ENCODE assay signal across 25 cellular contexts in the genomic region with DNA sequence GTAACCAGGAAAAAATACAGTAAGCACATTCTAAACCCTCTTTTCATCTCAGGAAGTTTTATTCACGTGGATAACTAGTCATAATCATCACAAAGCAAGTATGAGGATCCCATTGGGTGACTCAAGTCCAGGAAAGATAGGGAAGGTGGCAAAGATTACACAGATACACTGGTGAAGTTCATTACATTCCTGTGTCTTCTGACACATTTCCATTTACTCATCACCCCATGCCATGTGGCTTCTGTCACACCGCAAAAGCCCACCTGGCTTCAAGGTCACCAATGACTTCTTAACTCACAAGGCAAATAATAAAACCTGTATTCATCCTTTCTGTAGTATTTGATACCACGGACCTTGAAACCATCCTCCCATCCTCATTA. TPM values are rescaled to one million over a fixed set of nuclear protein-coding genes. Genes with fewer than 3 reads are reported as not detected.
DNase-seq lines count a peak whose midpoint lies in the region; FAIRE-seq and TF ChIP-seq lines count a peak whose summit lies in the region.
"Had no signal": no experiment of that assay in that cellular context is flagged by ENCODE, and none has a peak within 500 bp of the region (broad histone marks: within the 10 kb centered on the region; RNA-seq: fewer than 3 reads in every experiment).

No MANE protein-coding gene starts in this region.

- no peak overlapping the region for H2BK120ac ChIP-seq in trophoblast cell (ENCODE audit: insufficient read depth, low read length, poor library complexity)

- H2BK5ac ChIP-seq in trophoblast cell (ENCODE audit: low read depth, low read length, poor library complexity): no peak overlapping the region

- DNase-seq in ELR (ENCODE audit: low read depth): peak; percentile 87
- DNase-seq in RCC 7860 (ENCODE audit: low spot score): peak; percentile 88
- peak; percentile 42 for DNase-seq in bronchial epithelial cell (ENCODE audit: low read depth)
- peak; percentile 65 to 71 for DNase-seq in trophoblast cell
- no peak for DNase-seq in SHP77 treated with DMSO at 0.1 percent for 48 hours (lab: John Stamatoyannopoulos, UW)
- no peak for DNase-seq in activated gamma-delta T cell treated with Interleukin-2 at 50 U/mL for 16 hours
- no peak for DNase-seq in germinal center (ENCODE audit: low spot score)
- DNase-seq: activated CD4-positive, CD25-positive, alpha-beta regulatory T cell; activated T-cell treated with anti-CD3 and anti-CD28 coated beads, Interleukin-2, amount 50 U/mL, for 4 hours; DND-41; endodermal cell; GOT3; hippocampal formation; islet precursor cell; lower lobe of right lung; NCI-H2081; NCI-H510A treated with DMSO at 0.1 percent for 48 hours; occipital lobe; retina; SIG-M5; T-helper 2 cell had no signal

- no peak overlapping the region for H3K4ac ChIP-seq in trophoblast cell (ENCODE audit: low read depth, low read length)

- TF ChIP-seq CTCF in bronchial epithelial cell (IDR thresholded peaks at IDR 0.05; ENCODE audit: insufficient read depth, low read length, severe bottlenecking): no peak

- no peaks in the 10 kb centered on the region for H3K79me2 ChIP-seq in trophoblast cell (ENCODE audit: control insufficient read depth, insufficient read depth, low read length, poor library complexity)

- no peak overlapping the region for H3K4me2 ChIP-seq in trophoblast cell (ENCODE audit: low read length)

- H3K36me3 ChIP-seq in bronchial epithelial cell (ENCODE audit: control insufficient read depth, insufficient read depth, low read length) (no peaks in the 10 kb centered on the region), trophoblast cell (ENCODE audit: control insufficient read depth in 1 of 2, insufficient read depth in 2 of 2, low read length in 2 of 2) (no peaks in the 10 kb centered on the region)
- H3K36me3 ChIP-seq: lower lobe of right lung had no signal

- FAIRE-seq in RCC 7860 (lab: Jason Lieb, UNC): peak; percentile 69
- no peak for FAIRE-seq in bronchial epithelial cell (lab: Jason Lieb, UNC)
- FAIRE-seq: colon, GM18507 had no signal

- H3K23ac ChIP-seq in trophoblast cell (ENCODE audit: low read length): no peak overlapping the region

- no peak overlapping the region for H3K14ac ChIP-seq in trophoblast cell (ENCODE audit: low read length)

- no peaks in the 10 kb centered on the region for H3K79me1 ChIP-seq in trophoblast cell (ENCODE audit: low read length)

- H3K27me3 ChIP-seq in bronchial epithelial cell (ENCODE audit: control insufficient read depth, insufficient read depth, low read length) (no peaks in the 10 kb centered on the region), trophoblast cell (ENCODE audit: insufficient read depth, low read length) (no peaks in the 10 kb centered on the region)

- no peak overlapping the region for H3K18ac ChIP-seq in trophoblast cell (ENCODE audit: low read length)

- WGBS in trophoblast cell (ENCODE audit: extremely low coverage, insufficient coverage, insufficient read length): no CpG with 5 or more reads among the region's 3 CpGs

- H3K4me3 ChIP-seq in bronchial epithelial cell (ENCODE audit: low read depth, low read length) (no peak overlapping the region), trophoblast cell (ENCODE audit: low read depth, low read length) (no peak overlapping the region)
- H3K4me3 ChIP-seq: lower lobe of right lung had no signal

- no peak overlapping the region for H3K27ac ChIP-seq in trophoblast cell (ENCODE audit: low read depth, low read length)
- H3K27ac ChIP-seq: HL-60, lower lobe of right lung had no signal

- no peak overlapping the region for H4K91ac ChIP-seq in trophoblast cell (ENCODE audit: low read depth, low read length)

- H2AK5ac ChIP-seq in trophoblast cell (ENCODE audit: low read length): no peak overlapping the region

- no peak overlapping the region for H2AFZ ChIP-seq in trophoblast cell (ENCODE audit: insufficient read depth, low read length, poor library complexity)

- H3K9ac ChIP-seq in trophoblast cell (ENCODE audit: low read length): no peak overlapping the region

- no peak overlapping the region for H2BK12ac ChIP-seq in trophoblast cell (ENCODE audit: low read length)

- H3K9me3 ChIP-seq in trophoblast cell (ENCODE audit: insufficient read depth, low read depth, low read length): no peaks in the 10 kb centered on the region
- H3K9me3 ChIP-seq: lower lobe of right lung had no signal

- H4K8ac ChIP-seq in trophoblast cell (ENCODE audit: low read depth, low read length): no peak overlapping the region

- no peaks in the 10 kb centered on the region for H3K4me1 ChIP-seq in trophoblast cell (ENCODE audit: control insufficient read depth in 1 of 2, insufficient read depth in 2 of 2, low read length in 2 of 2)
- H3K4me1 ChIP-seq: lower lobe of right lung had no signal

- no peak overlapping the region for H4K12ac ChIP-seq in trophoblast cell (ENCODE audit: low read depth, low read length)

RNA-seq across cellular contexts. Expression of a gene that starts 17.0 kb away (rescaled TPM):
- total RNA-seq in bronchial epithelial cell: 0.13 and 0.53 TPM in 2 replicates
- polyA plus RNA-seq in trophoblast cell (2013): 9.2 and 9.9 TPM in 2 replicates
- total RNA-seq: activated naive CD4-positive, alpha-beta T cell treated with anti-CD3 and anti-CD28 coated beads, Interleukin-2, amount 50 U/mL, for 72 hours had no signal

Comparison
In these comparisons a context has a peak if more than half of its experiments do, and no peak if none do; other contexts are left out.
1. DNase-seq: peak in ELR (single experiment), RCC 7860 (single experiment), bronchial epithelial cell (single experiment) and trophoblast cell (2 of 2); none in SHP77 treated with DMSO at 0.1 percent for 48 hours (single experiment), activated gamma-delta T cell treated with Interleukin-2 at 50 U/mL for 16 hours (single experiment) and germinal center (single experiment).